ENCODE assay signal across 1 cellular context in genomic region chr3:162489853-162490252, GRCh38.
TF ChIP-seq lines count a peak whose summit lies in the region.

No MANE protein-coding gene starts in this region.

TF ChIP-seq in HCT116, 20 proteins besides CTCF, POLR2A, EP300 and RAD21 (continued from another document):
- TF ChIP-seq ZBTB33 (IDR thresholded peaks at IDR 0.05; ENCODE audit: extremely low read depth, insufficient replicate concordance, low read length) (no peak), FOSL1 (IDR thresholded peaks at IDR 0.05; ENCODE audit: low read depth) (no peak), POLR2AphosphoS5 (IDR thresholded peaks at IDR 0.05; ENCODE audit: low read depth, low read length) (no peak), ZFX (IDR thresholded peaks at IDR 0.05) (no peak)
